ENCODE assay signal across 1 cellular context in genomic region chr15:99564221-99565030, GRCh38.
TF ChIP-seq lines count a peak whose summit lies in the region.

No MANE protein-coding gene starts in this region.

TF ChIP-seq in HepG2, 621 proteins besides CTCF, POLR2A, EP300 and RAD21 (continued from another document and continues in another):
- TF ChIP-seq, protein P1, sequence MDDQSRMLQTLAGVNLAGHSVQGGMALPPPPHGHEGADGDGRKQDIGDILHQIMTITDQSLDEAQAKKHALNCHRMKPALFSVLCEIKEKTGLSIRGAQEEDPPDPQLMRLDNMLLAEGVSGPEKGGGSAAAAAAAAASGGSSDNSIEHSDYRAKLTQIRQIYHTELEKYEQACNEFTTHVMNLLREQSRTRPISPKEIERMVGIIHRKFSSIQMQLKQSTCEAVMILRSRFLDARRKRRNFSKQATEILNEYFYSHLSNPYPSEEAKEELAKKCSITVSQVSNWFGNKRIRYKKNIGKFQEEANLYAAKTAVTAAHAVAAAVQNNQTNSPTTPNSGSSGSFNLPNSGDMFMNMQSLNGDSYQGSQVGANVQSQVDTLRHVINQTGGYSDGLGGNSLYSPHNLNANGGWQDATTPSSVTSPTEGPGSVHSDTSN (CRISPR knock-in tag; IDR thresholded peaks at IDR 0.05; ENCODE audit: borderline replicate concordance) = no peak
- no peak for TF ChIP-seq HNF1B (CRISPR knock-in tag; IDR thresholded peaks at IDR 0.05)
- no peak for TF ChIP-seq PHB2 (IDR thresholded peaks at IDR 0.05; ENCODE audit: partially characterized antibody)
- no peak for TF ChIP-seq ZNF18 (CRISPR knock-in tag; IDR thresholded peaks at IDR 0.05; ENCODE audit: insufficient replicate concordance)
- no peak for TF ChIP-seq GPN1 (CRISPR knock-in tag; IDR thresholded peaks at IDR 0.05; ENCODE audit: borderline replicate concordance)
- no peak for TF ChIP-seq HMG20B (CRISPR knock-in tag; conservative IDR thresholded peaks at IDR 0.05)
- TF ChIP-seq SP5 (CRISPR knock-in tag; IDR thresholded peaks at IDR 0.05; ENCODE audit: borderline replicate concordance, low read depth) = no peak
- TF ChIP-seq, protein P2, sequence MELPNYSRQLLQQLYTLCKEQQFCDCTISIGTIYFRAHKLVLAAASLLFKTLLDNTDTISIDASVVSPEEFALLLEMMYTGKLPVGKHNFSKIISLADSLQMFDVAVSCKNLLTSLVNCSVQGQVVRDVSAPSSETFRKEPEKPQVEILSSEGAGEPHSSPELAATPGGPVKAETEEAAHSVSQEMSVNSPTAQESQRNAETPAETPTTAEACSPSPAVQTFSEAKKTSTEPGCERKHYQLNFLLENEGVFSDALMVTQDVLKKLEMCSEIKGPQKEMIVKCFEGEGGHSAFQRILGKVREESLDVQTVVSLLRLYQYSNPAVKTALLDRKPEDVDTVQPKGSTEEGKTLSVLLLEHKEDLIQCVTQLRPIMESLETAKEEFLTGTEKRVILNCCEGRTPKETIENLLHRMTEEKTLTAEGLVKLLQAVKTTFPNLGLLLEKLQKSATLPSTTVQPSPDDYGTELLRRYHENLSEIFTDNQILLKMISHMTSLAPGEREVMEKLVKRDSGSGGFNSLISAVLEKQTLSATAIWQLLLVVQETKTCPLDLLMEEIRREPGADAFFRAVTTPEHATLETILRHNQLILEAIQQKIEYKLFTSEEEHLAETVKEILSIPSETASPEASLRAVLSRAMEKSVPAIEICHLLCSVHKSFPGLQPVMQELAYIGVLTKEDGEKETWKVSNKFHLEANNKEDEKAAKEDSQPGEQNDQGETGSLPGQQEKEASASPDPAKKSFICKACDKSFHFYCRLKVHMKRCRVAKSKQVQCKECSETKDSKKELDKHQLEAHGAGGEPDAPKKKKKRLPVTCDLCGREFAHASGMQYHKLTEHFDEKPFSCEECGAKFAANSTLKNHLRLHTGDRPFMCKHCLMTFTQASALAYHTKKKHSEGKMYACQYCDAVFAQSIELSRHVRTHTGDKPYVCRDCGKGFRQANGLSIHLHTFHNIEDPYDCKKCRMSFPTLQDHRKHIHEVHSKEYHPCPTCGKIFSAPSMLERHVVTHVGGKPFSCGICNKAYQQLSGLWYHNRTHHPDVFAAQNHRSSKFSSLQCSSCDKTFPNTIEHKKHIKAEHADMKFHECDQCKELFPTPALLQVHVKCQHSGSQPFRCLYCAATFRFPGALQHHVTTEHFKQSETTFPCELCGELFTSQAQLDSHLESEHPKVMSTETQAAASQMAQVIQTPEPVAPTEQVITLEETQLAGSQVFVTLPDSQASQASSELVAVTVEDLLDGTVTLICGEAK (IDR thresholded peaks at IDR 0.05) = no peak
- TF ChIP-seq, protein P2 (CRISPR knock-in tag; IDR thresholded peaks at IDR 0.05) = no peak
- no peak for TF ChIP-seq PCBP1 (IDR thresholded peaks at IDR 0.05; ENCODE audit: borderline replicate concordance, low read depth, low read length)
- TF ChIP-seq ZBTB8A (CRISPR knock-in tag; IDR thresholded peaks at IDR 0.05; ENCODE audit: borderline replicate concordance, low read depth) = no peak
- TF ChIP-seq ZSCAN21 (CRISPR knock-in tag; IDR thresholded peaks at IDR 0.05; ENCODE audit: borderline replicate concordance) = 0 out of 2 replicates have a peak, but pooled peaks have one; percentile 29
- no peak for TF ChIP-seq MAFK (conservative IDR thresholded peaks at IDR 0.05 in 1 of 2, IDR thresholded peaks at IDR 0.05 in 1 of 2; ENCODE audit: low read length in 2 of 2)
- no peak for TF ChIP-seq ZIK1 (CRISPR knock-in tag; IDR thresholded peaks at IDR 0.05; ENCODE audit: borderline replicate concordance, low read depth)
- TF ChIP-seq CEBPG (CRISPR knock-in tag; IDR thresholded peaks at IDR 0.05) = no peak
- TF ChIP-seq, protein P3, sequence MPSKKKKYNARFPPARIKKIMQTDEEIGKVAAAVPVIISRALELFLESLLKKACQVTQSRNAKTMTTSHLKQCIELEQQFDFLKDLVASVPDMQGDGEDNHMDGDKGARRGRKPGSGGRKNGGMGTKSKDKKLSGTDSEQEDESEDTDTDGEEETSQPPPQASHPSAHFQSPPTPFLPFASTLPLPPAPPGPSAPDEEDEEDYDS (CRISPR knock-in tag; IDR thresholded peaks at IDR 0.05) = no peak
- no peak for TF ChIP-seq DBP (CRISPR knock-in tag; IDR thresholded peaks at IDR 0.05; ENCODE audit: not compliant biosample characterization)
- TF ChIP-seq, protein P4, sequence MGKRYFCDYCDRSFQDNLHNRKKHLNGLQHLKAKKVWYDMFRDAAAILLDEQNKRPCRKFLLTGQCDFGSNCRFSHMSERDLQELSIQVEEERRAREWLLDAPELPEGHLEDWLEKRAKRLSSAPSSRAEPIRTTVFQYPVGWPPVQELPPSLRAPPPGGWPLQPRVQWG (CRISPR knock-in tag; IDR thresholded peaks at IDR 0.05; ENCODE audit: borderline replicate concordance, low read depth) = no peak
- TF ChIP-seq, protein P5, sequence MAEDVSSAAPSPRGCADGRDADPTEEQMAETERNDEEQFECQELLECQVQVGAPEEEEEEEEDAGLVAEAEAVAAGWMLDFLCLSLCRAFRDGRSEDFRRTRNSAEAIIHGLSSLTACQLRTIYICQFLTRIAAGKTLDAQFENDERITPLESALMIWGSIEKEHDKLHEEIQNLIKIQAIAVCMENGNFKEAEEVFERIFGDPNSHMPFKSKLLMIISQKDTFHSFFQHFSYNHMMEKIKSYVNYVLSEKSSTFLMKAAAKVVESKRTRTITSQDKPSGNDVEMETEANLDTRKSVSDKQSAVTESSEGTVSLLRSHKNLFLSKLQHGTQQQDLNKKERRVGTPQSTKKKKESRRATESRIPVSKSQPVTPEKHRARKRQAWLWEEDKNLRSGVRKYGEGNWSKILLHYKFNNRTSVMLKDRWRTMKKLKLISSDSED (CRISPR knock-in tag; IDR thresholded peaks at IDR 0.05) = 0 out of 2 replicates have a peak, but pooled peaks have one; percentile 43
- TF ChIP-seq ZNF670 (CRISPR knock-in tag; IDR thresholded peaks at IDR 0.05; ENCODE audit: borderline replicate concordance) = 0 out of 2 replicates have a peak, but pooled peaks have one; percentile 55
- TF ChIP-seq ZNF383 (CRISPR knock-in tag; IDR thresholded peaks at IDR 0.05; ENCODE audit: borderline replicate concordance) = no peak
- TF ChIP-seq, protein P6, sequence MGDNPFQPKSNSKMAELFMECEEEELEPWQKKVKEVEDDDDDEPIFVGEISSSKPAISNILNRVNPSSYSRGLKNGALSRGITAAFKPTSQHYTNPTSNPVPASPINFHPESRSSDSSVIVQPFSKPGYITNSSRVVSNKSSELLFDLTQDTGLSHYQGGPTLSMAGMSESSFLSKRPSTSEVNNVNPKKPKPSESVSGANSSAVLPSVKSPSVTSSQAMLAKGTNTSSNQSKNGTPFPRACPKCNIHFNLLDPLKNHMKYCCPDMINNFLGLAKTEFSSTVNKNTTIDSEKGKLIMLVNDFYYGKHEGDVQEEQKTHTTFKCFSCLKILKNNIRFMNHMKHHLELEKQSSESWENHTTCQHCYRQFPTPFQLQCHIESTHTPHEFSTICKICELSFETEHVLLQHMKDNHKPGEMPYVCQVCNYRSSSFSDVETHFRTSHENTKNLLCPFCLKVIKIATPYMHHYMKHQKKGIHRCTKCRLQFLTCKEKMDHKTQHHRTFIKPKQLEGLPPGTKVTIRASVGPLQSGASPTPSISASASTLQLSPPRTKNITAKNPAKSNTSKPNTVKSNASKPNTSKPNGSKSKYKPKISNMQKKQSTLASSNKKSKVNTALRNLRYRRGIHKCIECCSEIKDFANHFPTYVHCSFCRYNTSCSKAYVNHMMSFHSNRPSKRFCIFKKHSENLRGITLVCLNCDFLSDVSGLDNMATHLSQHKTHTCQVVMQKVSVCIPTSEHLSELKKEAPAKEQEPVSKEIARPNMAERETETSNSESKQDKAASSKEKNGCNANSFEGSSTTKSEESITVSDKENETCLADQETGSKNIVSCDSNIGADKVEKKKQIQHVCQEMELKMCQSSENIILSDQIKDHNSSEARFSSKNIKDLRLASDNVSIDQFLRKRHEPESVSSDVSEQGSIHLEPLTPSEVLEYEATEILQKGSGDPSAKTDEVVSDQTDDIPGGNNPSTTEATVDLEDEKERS (CRISPR knock-in tag; IDR thresholded peaks at IDR 0.05) = 0 out of 2 replicates have a peak, but pooled peaks have one; percentile 31
- TF ChIP-seq, protein P7, sequence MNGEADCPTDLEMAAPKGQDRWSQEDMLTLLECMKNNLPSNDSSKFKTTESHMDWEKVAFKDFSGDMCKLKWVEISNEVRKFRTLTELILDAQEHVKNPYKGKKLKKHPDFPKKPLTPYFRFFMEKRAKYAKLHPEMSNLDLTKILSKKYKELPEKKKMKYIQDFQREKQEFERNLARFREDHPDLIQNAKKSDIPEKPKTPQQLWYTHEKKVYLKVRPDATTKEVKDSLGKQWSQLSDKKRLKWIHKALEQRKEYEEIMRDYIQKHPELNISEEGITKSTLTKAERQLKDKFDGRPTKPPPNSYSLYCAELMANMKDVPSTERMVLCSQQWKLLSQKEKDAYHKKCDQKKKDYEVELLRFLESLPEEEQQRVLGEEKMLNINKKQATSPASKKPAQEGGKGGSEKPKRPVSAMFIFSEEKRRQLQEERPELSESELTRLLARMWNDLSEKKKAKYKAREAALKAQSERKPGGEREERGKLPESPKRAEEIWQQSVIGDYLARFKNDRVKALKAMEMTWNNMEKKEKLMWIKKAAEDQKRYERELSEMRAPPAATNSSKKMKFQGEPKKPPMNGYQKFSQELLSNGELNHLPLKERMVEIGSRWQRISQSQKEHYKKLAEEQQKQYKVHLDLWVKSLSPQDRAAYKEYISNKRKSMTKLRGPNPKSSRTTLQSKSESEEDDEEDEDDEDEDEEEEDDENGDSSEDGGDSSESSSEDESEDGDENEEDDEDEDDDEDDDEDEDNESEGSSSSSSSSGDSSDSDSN (CRISPR knock-in tag; IDR thresholded peaks at IDR 0.05) = no peak
- TF ChIP-seq GMEB1 (CRISPR knock-in tag; IDR thresholded peaks at IDR 0.05; ENCODE audit: borderline replicate concordance) = no peak
- peak; percentile 96 for TF ChIP-seq ZNF629 (CRISPR knock-in tag; conservative IDR thresholded peaks at IDR 0.05)
- TF ChIP-seq SRY (CRISPR knock-in tag; IDR thresholded peaks at IDR 0.05) = no peak
